21 cellular contexts compared by ENCODE assay signal in genomic region chr11:2325123-2325522, GRCh38. TPM values are rescaled to one million over a fixed set of nuclear protein-coding genes. Genes with fewer than 3 reads are reported as not detected.
DNase-seq lines count a peak whose midpoint lies in the region; ATAC-seq, FAIRE-seq and TF ChIP-seq lines count a peak whose summit lies in the region.
"Had no signal": no experiment of that assay in that cellular context is flagged by ENCODE, and none has a peak within 500 bp of the region (broad histone marks: within the 10 kb centered on the region; RNA-seq: fewer than 3 reads in every experiment).

No MANE protein-coding gene starts in this region.

- no peak overlapping the region for H3K23ac ChIP-seq in IMR-90 (ENCODE audit: low read depth, low read length)

- H3K9me3 ChIP-seq in IMR-90 (ENCODE audit: control insufficient read depth, insufficient read depth, low read length), result no peaks in the 10 kb centered on the region
- peaks cover 0 to 5% (median 0%) of the 10 kb centered on the region in 8 donors for H3K9me3 ChIP-seq in spleen
- H3K9me3 ChIP-seq: A549, Peyer's patch had no signal

- H3K36me3 ChIP-seq in IMR-90 (ENCODE audit: control insufficient read depth, insufficient read depth, low read length), result no peaks in the 10 kb centered on the region
- H3K36me3 ChIP-seq in spleen, result no peaks in the 10 kb centered on the region
- H3K36me3 ChIP-seq: MG63, Peyer's patch had no signal

- TF ChIP-seq POLR2A in IMR-90 (IDR thresholded peaks at IDR 0.05; ENCODE audit: low read depth, low read length) (no peak), spleen (IDR thresholded peaks at IDR 0.05) (no peak)

- DNase-seq in Right ventricle myocardium superior (peak; percentile 3), left cardiac atrium (no peak), IMR-90 (no peak), left lobe of liver (ENCODE audit: low spot score) (peak; percentile 43), spleen (peak; percentile 37), GM10248 (ENCODE audit: extremely low spot score) (no peak), frontal cortex (ENCODE audit: low spot score in 2 of 2) (no peak)
- DNase-seq: DMS79, H7, NCI-H1417, NCI-H1694 treated with DMSO at 0.1 percent for 48 hours, NCI-H2081 treated with DMSO at 0.1 percent for 48 hours, NCI-H2171 treated with DMSO at 0.1 percent for 48 hours, NCI-H524 treated with DMSO at 0.1 percent for 48 hours, Peyer's patch had no signal

- ATAC-seq in Right ventricle myocardium superior (ENCODE audit: poor library complexity), result no peak
- ATAC-seq in left cardiac atrium, result no peak
- ATAC-seq in IMR-90 (ENCODE audit: low read depth), result no peak
- ATAC-seq in left lobe of liver, result peak; percentile 24
- no peak for ATAC-seq in HG02973 (IDR thresholded peaks at IDR 0.05; ENCODE audit: unreplicated experiment)
- ATAC-seq: A549 had no signal

- H3K4me1 ChIP-seq in IMR-90 (ENCODE audit: control insufficient read depth, insufficient read depth, low read length) (no peaks in the 10 kb centered on the region; the same call in 1 of the 2 replicates), spleen (no peaks in the 10 kb centered on the region)
- H3K4me1 ChIP-seq: A549, Peyer's patch had no signal

- no peak for TF ChIP-seq RAD21 in IMR-90 (IDR thresholded peaks at IDR 0.05; ENCODE audit: low read length)

- H2BK5ac ChIP-seq in IMR-90 (ENCODE audit: low read depth, low read length, poor library complexity, severe bottlenecking), result no peak overlapping the region

- no peak overlapping the region for H3K4me2 ChIP-seq in IMR-90 (ENCODE audit: low read depth, low read length)
- H3K4me2 ChIP-seq: A549 had no signal

- H3K4me3 ChIP-seq in IMR-90 (ENCODE audit: insufficient read depth, low read depth, low read length) (no peak overlapping the region), spleen (no peak overlapping the region)
- H3K4me3 ChIP-seq: A549, K562, MG63, Peyer's patch had no signal

- in situ Hi-C loops in IMR-90 (cut with MboI; ENCODE audit: low sequenced_read_pairs), result no loop called here

- no peak overlapping the region for H4K5ac ChIP-seq in IMR-90 (ENCODE audit: low read depth, low read length)

- CTCF ChIA-PET in IMR-90 (lab: Yijun Ruan, JAX) (no interaction called here), GM10248 (lab: Yijun Ruan, JAX) (interaction anchor here (0.9 to 1.5 kb wide), 2 partner anchors 20 to 95 kb away, joined by 3 to 9 read pairs; no protein-coding TSS in a partner anchor)

- no peaks in the 10 kb centered on the region for H3K9me1 ChIP-seq in IMR-90 (ENCODE audit: insufficient read depth, low read length)

- no peaks in the 10 kb centered on the region for H4K20me1 ChIP-seq in IMR-90 (ENCODE audit: insufficient read depth, low read length)

- intact Hi-C loops in Right ventricle myocardium superior (cut with DNase I), result loop anchor here (5.0 kb wide), 1 partner anchor 37 kb away; no protein-coding TSS in a partner anchor
- intact Hi-C loops in left cardiac atrium (cut with DNase I), result no loop called here
- intact Hi-C loops in IMR-90 (cut with micrococcal nuclease), result no loop called here
- intact Hi-C loops in spleen (cut with DNase I; ENCODE audit: low total_unique reads), result no loop called here

- no peak for FAIRE-seq in frontal cortex (lab: Jason Lieb, UNC)
- FAIRE-seq: A549, K562 had no signal

- H3K27me3 ChIP-seq in IMR-90 (ENCODE audit: control insufficient read depth, insufficient read depth, low read length), result peaks cover 10% of the 10 kb centered on the region
- H3K27me3 ChIP-seq in spleen (replicated peaks in 1 of 7), result peaks cover 0 to 6% (median 0%) of the 10 kb centered on the region in 7 donors
- H3K27me3 ChIP-seq: MG63, Peyer's patch had no signal

- no TSS peak for BruUV-seq in IMR-90 (replicated peaks; lab: Mats Ljungman, UMichigan)

- WGBS in IMR-90 (ENCODE audit: extremely low coverage in 2 of 2, insufficient read length in 1 of 2), 2 experiments, result 40% methylated on average over 1 of the region's 4 CpGs; no CpG with 5 or more reads in 1 of the 2 experiments
- WGBS in spleen, 5 donors, result 76 to 95% (median 88%) methylated on average over 4 of the region's 4 CpGs

- no peak overlapping the region for H3K9ac ChIP-seq in IMR-90 (ENCODE audit: low read depth, low read length)

- no peak overlapping the region for H4K8ac ChIP-seq in IMR-90 (ENCODE audit: low read depth in 2 of 2, low read length in 2 of 2)

- no peak overlapping the region for H4K91ac ChIP-seq in IMR-90 (ENCODE audit: insufficient read depth, low read depth, low read length)

- H2AFZ ChIP-seq in IMR-90 (replicated peaks; ENCODE audit: low read length, poor library complexity), result no peak overlapping the region

- no peak overlapping the region for H3K18ac ChIP-seq in IMR-90 (ENCODE audit: low read depth, low read length)

- no peak overlapping the region for H2BK120ac ChIP-seq in IMR-90 (ENCODE audit: low read depth, low read length)

- dilution Hi-C loops in IMR-90 (cut with HindIII; ENCODE audit: low sequenced_read_pairs, unreplicated experiment), result no loop called here

- no peak overlapping the region for H3K14ac ChIP-seq in IMR-90 (replicated peaks; ENCODE audit: low read depth, low read length)

- H3K27ac ChIP-seq in IMR-90 (ENCODE audit: insufficient read depth, low read length), result no peak overlapping the region
- H3K27ac ChIP-seq in spleen, result no peak overlapping the region
- H3K27ac ChIP-seq: A549, Peyer's patch had no signal

- no peaks in the 10 kb centered on the region for H3K79me1 ChIP-seq in IMR-90 (ENCODE audit: low read depth in 1 of 2, low read length in 2 of 2)

- no peak overlapping the region for H2BK20ac ChIP-seq in IMR-90 (ENCODE audit: low read depth, low read length)

- no peak overlapping the region for H2BK15ac ChIP-seq in IMR-90 (ENCODE audit: low read depth, low read length)

- no peak overlapping the region for H3K56ac ChIP-seq in IMR-90 (ENCODE audit: extremely low read depth, insufficient read depth, low read length)

- H3K4ac ChIP-seq in IMR-90 (ENCODE audit: low read depth, low read length), result no peak overlapping the region

- H2AK5ac ChIP-seq in IMR-90 (ENCODE audit: low read depth, low read length), result no peak overlapping the region

- TF ChIP-seq CTCF in IMR-90 (conservative IDR thresholded peaks at IDR 0.05; ENCODE audit: low read depth, low read length) (no peak), spleen (IDR thresholded peaks at IDR 0.05 in 8 of 11, conservative IDR thresholded peaks at IDR 0.05 in 3 of 11) (no peak), GM10248 (IDR thresholded peaks at IDR 0.05; ENCODE audit: control extremely low read depth, extremely low read depth, low read depth, missing control alignments) (no peak)

- POLR2A ChIA-PET in IMR-90 (lab: Charles Lee; ENCODE audit: unreplicated experiment) (interaction anchor here (0.7 kb wide), 1 partner anchor 379 kb away, joined by 4 read pairs; no protein-coding TSS in a partner anchor), GM10248 (lab: Yijun Ruan, JAX) (no interaction called here)

- H2AK9ac ChIP-seq in IMR-90 (replicated peaks; ENCODE audit: low read depth, low read length, poor library complexity), result peak overlapping the region; percentile 24

TF ChIP-seq in IMR-90, 13 proteins besides CTCF, POLR2A, EP300 and RAD21:
- TF ChIP-seq BHLHE40 (IDR thresholded peaks at IDR 0.05; ENCODE audit: low read depth, low read length), result no peak

RNA-seq across cellular contexts. Expression of gene TSPAN32, which starts 23.3 kb away (rescaled TPM):
- total RNA-seq in Right ventricle myocardium superior (13.9 TPM), left cardiac atrium (10 to 100 TPM; 11.6 to 15.0 TPM), IMR-90 (2012; rRNA removed) (not detected in 2 replicates), left lobe of liver (0.35 TPM), spleen (10 to 100 TPM; 10.6 to 21.0 (median 17.6) TPM), frontal cortex (0.41 TPM)
- polyA plus RNA-seq in IMR-90 (2012; rRNA removed) (0.07 TPM in 1 of 2 replicates, not detected in the other), spleen (10 to 100 TPM; 11.2 to 21.8 (median 14.1) TPM)
- 0.04 TPM in 1 of 2 replicates, not detected in the other for polyA plus RNA-seq in IMR-90 (2012; cell fraction: cytosol; rRNA removed)
- 0.37 and 0.79 TPM in 2 replicates for polyA plus RNA-seq in IMR-90 (2012; cell fraction: nucleus; rRNA removed; ENCODE audit: low replicate concordance)
- total RNA-seq: H7, LHCN-M2 had no signal
- polyA plus RNA-seq: A549 had no signal

RNA-seq across cellular contexts. Expression of gene C11orf21, which starts 23.4 kb away (rescaled TPM):
- total RNA-seq in Right ventricle myocardium superior (43.6 TPM), left cardiac atrium (10 to 100 TPM in 1 of 2 donors, 1 to 10 TPM in 1; 4.8 to 19.1 TPM), IMR-90 (2012; rRNA removed) (not detected in 2 replicates), left lobe of liver (0.35 TPM), spleen (10 to 100 TPM; 10.6 to 24.9 (median 18.1) TPM), frontal cortex (under 0.01 TPM)
- polyA plus RNA-seq in IMR-90 (2012; rRNA removed) (not detected in 2 replicates), spleen (10 to 100 TPM in 1 of 3 donors, 1 to 10 TPM in 2; 8.6 to 12.1 (median 8.9) TPM)
- polyA plus RNA-seq in IMR-90 (2012; cell fraction: cytosol; rRNA removed), result not detected in 2 replicates
- 0.03 and 0.08 TPM in 2 replicates for polyA plus RNA-seq in IMR-90 (2012; cell fraction: nucleus; rRNA removed; ENCODE audit: low replicate concordance)
- total RNA-seq: H7, LHCN-M2 had no signal
- polyA plus RNA-seq: A549 had no signal

RNA-seq across cellular contexts. Expression of gene CD81, which starts 52.0 kb away (rescaled TPM):
- 457 TPM for total RNA-seq in Right ventricle myocardium superior
- total RNA-seq in left cardiac atrium, result 100 to 1,000 TPM; 699 to 773 TPM
- total RNA-seq in IMR-90 (2012; rRNA removed), result 119 and 159 TPM in 2 replicates
- 566 and 689 TPM in 2 replicates for polyA plus RNA-seq in IMR-90 (2012; rRNA removed)
- polyA plus RNA-seq in IMR-90 (2012; cell fraction: cytosol; rRNA removed), result 940 and 1,395 TPM in 2 replicates
- polyA plus RNA-seq in IMR-90 (2012; cell fraction: nucleus; rRNA removed; ENCODE audit: low replicate concordance), result 328 and 597 TPM in 2 replicates
- total RNA-seq in left lobe of liver, result 564 TPM
- total RNA-seq in spleen, result 100 to 1,000 TPM; 370 to 594 (median 472) TPM
- 100 to 1,000 TPM; 191 to 368 (median 339) TPM for polyA plus RNA-seq in spleen
- total RNA-seq in frontal cortex, result 67.7 TPM

RNA-seq across cellular contexts. Expression of gene ASCL2, which starts 54.7 kb away (rescaled TPM):
- 0.11 TPM for total RNA-seq in Right ventricle myocardium superior
- total RNA-seq in left cardiac atrium, result under 1 TPM; 0.39 to 0.50 TPM
- not detected in 2 replicates for total RNA-seq in IMR-90 (2012; rRNA removed)
- polyA plus RNA-seq in IMR-90 (2012; rRNA removed), result not detected in 2 replicates
- polyA plus RNA-seq in IMR-90 (2012; cell fraction: cytosol; rRNA removed), result 0.02 and 0.09 TPM in 2 replicates
- polyA plus RNA-seq in IMR-90 (2012; cell fraction: nucleus; rRNA removed; ENCODE audit: low replicate concordance), result 0.03 TPM in 1 of 2 replicates, not detected in the other
- total RNA-seq in left lobe of liver, result 0.83 TPM
- total RNA-seq in spleen, result 1 to 10 TPM; 1.9 to 3.0 (median 2.3) TPM
- 1 to 10 TPM in 1 of 3 donors, under 1 TPM in 2; 0.68 to 1.3 (median 0.93) TPM for polyA plus RNA-seq in spleen
- 0.82 TPM for total RNA-seq in frontal cortex
- total RNA-seq: LHCN-M2, OCI-LY7 had no signal
- polyA plus RNA-seq: A549 had no signal

Comparison
In these comparisons a context has a peak if more than half of its experiments do, and no peak if none do; other contexts are left out.
1. DNase-seq: peak in Right ventricle myocardium superior (single experiment), left lobe of liver (single experiment) and spleen (single experiment); none in left cardiac atrium (single experiment), IMR-90 (single experiment), GM10248 (single experiment) and frontal cortex (0 of 2).